ENCODE assay signal across 20 cellular contexts in the genomic region with DNA sequence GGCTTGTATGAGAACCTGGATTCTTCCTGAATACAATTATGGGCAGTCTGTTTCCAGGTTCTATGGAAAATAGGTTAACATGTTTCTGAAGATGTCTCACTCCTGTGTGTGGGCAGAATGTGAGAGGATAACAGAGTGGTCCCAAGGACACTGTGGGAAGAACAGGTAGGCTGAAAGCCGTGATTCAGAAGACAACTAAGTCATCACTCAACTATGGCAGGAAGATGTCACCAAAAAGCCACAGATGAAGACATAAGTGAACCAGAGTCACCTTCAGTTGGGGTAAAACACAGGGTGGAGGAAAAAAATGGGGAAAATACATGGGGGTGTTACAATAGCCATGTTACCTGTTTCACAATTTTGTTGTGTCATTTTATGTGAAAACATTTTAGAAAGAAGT.
DNase-seq lines count a peak whose midpoint lies in the region; ATAC-seq and TF ChIP-seq lines count a peak whose summit lies in the region.
"Had no signal": no experiment of that assay in that cellular context is flagged by ENCODE, and none has a peak within 500 bp of the region (broad histone marks: within the 10 kb centered on the region; RNA-seq: fewer than 3 reads in every experiment).

No MANE protein-coding gene starts in this region.

- H3K9me3 Mint-ChIP-seq in Caco-2 (ENCODE audit: unreplicated experiment): peaks cover 5% of the 10 kb centered on the region
- H3K9me3 Mint-ChIP-seq: activated naive CD8-positive, alpha-beta T cell treated with anti-CD3 and anti-CD28 coated beads, Interleukin-2, amount 10 ng/mL, durations not matched to agents 7 days and 5 days had no signal

- no peak overlapping the region for H3K4me3 Mint-ChIP-seq in Caco-2 (ENCODE audit: unreplicated experiment)
- H3K4me3 Mint-ChIP-seq: activated naive CD8-positive, alpha-beta T cell treated with anti-CD3 and anti-CD28 coated beads, Interleukin-2, amount 10 ng/mL, durations not matched to agents 7 days and 5 days had no signal

- CTCF ChIA-PET in Caco-2 (lab: Charles Lee): no interaction called here

- BruUV-seq in Caco-2 (replicated peaks; lab: Mats Ljungman, UMichigan): no TSS peak

- peak; percentile 17 for DNase-seq in activated CD4-positive, alpha-beta T cell treated with anti-CD3 and anti-CD28 coated beads for 48 hours
- no peak for DNase-seq in activated CD4-positive, alpha-beta T cell treated with anti-CD3 and anti-CD28 coated beads, Interleukin-2, amount 50 U/mL, for 4 hours
- DNase-seq in epithelial cell of esophagus (ENCODE audit: low read depth): peak; percentile 3
- no peak for DNase-seq in H4 (ENCODE audit: low spot score)
- no peak for DNase-seq in Caco-2
- DNase-seq in NCI-H128 (lab: John Stamatoyannopoulos, UW; ENCODE audit: unreplicated experiment): no peak
- DNase-seq: activated naive CD8-positive, alpha-beta T cell treated with anti-CD3 and anti-CD28 coated beads, Interleukin-2, amount 10 ng/mL, durations not matched to agents 7 days and 5 days; C1 segment of cervical spinal cord; effector CD8-positive, alpha-beta T cell; GOT3; left cardiac atrium; NCI-H1694; NCI-H446; pancreas; SHP77 treated with DMSO at 0.1 percent for 48 hours had no signal

- H3K9me3 ChIP-seq in Caco-2: no peaks in the 10 kb centered on the region
- H3K9me3 ChIP-seq: pancreas, suprapubic skin had no signal

- TF ChIP-seq CTCF in epithelial cell of esophagus (IDR thresholded peaks at IDR 0.05; ENCODE audit: insufficient read depth, low read depth, low read length, missing control alignments): no peak
- no peak for TF ChIP-seq CTCF in Caco-2 (IDR thresholded peaks at IDR 0.05; ENCODE audit: insufficient read depth in 1 of 2, low read depth in 1 of 2, low read length in 1 of 2, severe bottlenecking in 1 of 2, unreplicated experiment in 1 of 2)

- peaks cover 7% of the 10 kb centered on the region for H3K4me1 Mint-ChIP-seq in Caco-2 (ENCODE audit: low read depth, unreplicated experiment)

- H3K36me3 ChIP-seq in Caco-2 (ENCODE audit: control insufficient read depth, insufficient read depth, low read length): no peaks in the 10 kb centered on the region; the same call in 1 of the 2 replicates
- H3K36me3 ChIP-seq: pancreas, suprapubic skin had no signal

- POLR2A ChIA-PET in Caco-2 (lab: Charles Lee): no interaction called here

- H3K4me3 ChIP-seq in epithelial cell of esophagus (ENCODE audit: low read length): no peak overlapping the region
- no peak overlapping the region for H3K4me3 ChIP-seq in Caco-2 (ENCODE audit: low read depth, low read length)
- H3K4me3 ChIP-seq: cardiac muscle cell, pancreas, skin epidermis, suprapubic skin had no signal

- ATAC-seq in GM19324 (IDR thresholded peaks at IDR 0.05; ENCODE audit: low FRiP score, unreplicated experiment) (peak; percentile 18), HG02973 (IDR thresholded peaks at IDR 0.05; ENCODE audit: unreplicated experiment) (peak; percentile 55)
- ATAC-seq: left cardiac atrium, pancreas had no signal

- H3K27me3 ChIP-seq in Caco-2 (replicated peaks; ENCODE audit: control insufficient read depth, insufficient read depth, low read length): no peaks in the 10 kb centered on the region
- H3K27me3 ChIP-seq: cardiac muscle cell, pancreas, suprapubic skin had no signal

- no peak overlapping the region for H3K27ac Mint-ChIP-seq in Caco-2 (ENCODE audit: unreplicated experiment)

- intact Hi-C loops in Caco-2 (cut with micrococcal nuclease; ENCODE audit: unreplicated experiment): no loop called here

- H3K4me1 ChIP-seq in Caco-2: no peaks in the 10 kb centered on the region
- H3K4me1 ChIP-seq: pancreas, suprapubic skin had no signal

- no peaks in the 10 kb centered on the region for H3K27me3 Mint-ChIP-seq in Caco-2 (ENCODE audit: insufficient read depth, unreplicated experiment)
- H3K27me3 Mint-ChIP-seq: activated naive CD8-positive, alpha-beta T cell treated with anti-CD3 and anti-CD28 coated beads, Interleukin-2, amount 10 ng/mL, durations not matched to agents 7 days and 5 days had no signal

- H3K36me3 Mint-ChIP-seq in Caco-2 (ENCODE audit: insufficient read depth, unreplicated experiment): peaks cover 4% of the 10 kb centered on the region

Comparison
In these comparisons a context has a peak if more than half of its experiments do, and no peak if none do; other contexts are left out.
1. DNase-seq: peak in activated CD4-positive, alpha-beta T cell treated with anti-CD3 and anti-CD28 coated beads for 48 hours (single experiment) and epithelial cell of esophagus (single experiment); none in activated CD4-positive, alpha-beta T cell treated with anti-CD3 and anti-CD28 coated beads, Interleukin-2, amount 50 U/mL, for 4 hours (0 of 2), H4 (single experiment), Caco-2 (0 of 2) and NCI-H128 (single experiment).